ENCODE assay signal across 1 cellular context in genomic region chr22:30397656-30398635, GRCh38.
TF ChIP-seq lines count a peak whose summit lies in the region.

No MANE protein-coding gene starts in this region.

TF ChIP-seq in IMR-90, 13 proteins besides CTCF, POLR2A, EP300 and RAD21:
- TF ChIP-seq USF2 (IDR thresholded peaks at IDR 0.05; ENCODE audit: low read depth, low read length) (no peak), NFE2L2 (IDR thresholded peaks at IDR 0.05; ENCODE audit: low read depth, low read length) (no peak), RFX5 (IDR thresholded peaks at IDR 0.05; ENCODE audit: low read depth, low read length) (no peak), BHLHE40 (IDR thresholded peaks at IDR 0.05; ENCODE audit: low read depth, low read length) (no peak), FOS (IDR thresholded peaks at IDR 0.05; ENCODE audit: low read depth, low read length) (no peak), MXI1 (IDR thresholded peaks at IDR 0.05; ENCODE audit: borderline replicate concordance, low read depth, low read length) (no peak)
TF ChIP-seq in IMR-90: peak in this region for 0.
